1 cellular context compared by ENCODE assay signal in the genomic region with DNA sequence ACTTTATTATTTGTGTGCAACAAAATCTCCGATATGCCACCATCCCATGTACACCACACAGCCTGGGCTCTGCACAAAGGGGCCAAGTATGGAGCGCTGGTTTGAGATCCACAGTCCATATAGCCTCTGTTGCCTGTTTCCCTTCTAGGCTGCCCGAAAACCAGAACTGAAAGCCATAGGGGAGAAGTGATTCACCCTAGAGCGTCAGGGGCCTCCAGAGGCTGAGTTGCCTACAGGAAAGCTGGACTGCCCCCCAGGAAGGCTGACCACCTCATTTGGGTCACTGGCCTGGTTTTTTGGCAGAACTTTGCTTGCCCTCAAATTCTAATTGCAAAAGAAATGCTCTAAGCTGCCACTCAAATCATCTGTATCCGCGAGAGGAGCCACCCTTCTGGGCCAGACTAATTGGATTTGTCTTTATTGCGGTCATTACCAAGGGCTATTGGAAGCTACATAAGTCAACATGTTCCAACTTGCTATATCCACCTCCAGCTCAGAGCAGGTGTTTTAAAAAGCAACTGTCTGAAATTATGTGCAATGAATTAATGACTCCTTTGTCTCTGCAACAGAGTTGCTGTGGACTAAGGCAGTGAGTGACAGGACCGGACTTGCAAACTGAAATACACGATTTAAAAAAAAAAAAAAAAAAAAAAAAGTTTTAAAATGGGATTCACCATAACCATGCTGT.
A peak's percentile ranks its signal among the peaks of the same experiment; 100 is the strongest.
TF ChIP-seq lines count a peak whose summit lies in the region.

No MANE protein-coding gene starts in this region.

TF ChIP-seq in GM12878, 131 proteins besides CTCF, POLR2A, EP300 and RAD21 (continued from another document):
- TF ChIP-seq IKZF2 (IDR thresholded peaks at IDR 0.05): no peak
- TF ChIP-seq RAD51 (IDR thresholded peaks at IDR 0.05): no peak
- TF ChIP-seq ZNF207 (IDR thresholded peaks at IDR 0.05; ENCODE audit: borderline replicate concordance): no peak
- peak; percentile 48; the same call in 1 of the 2 replicates for TF ChIP-seq SPI1 (IDR thresholded peaks at IDR 0.05; ENCODE audit: borderline replicate concordance, insufficient read depth, low read depth, low read length)
- no peak for TF ChIP-seq RFX5 (IDR thresholded peaks at IDR 0.05; ENCODE audit: low read depth, low read length)
- no peak for TF ChIP-seq E4F1 (IDR thresholded peaks at IDR 0.05; ENCODE audit: borderline replicate concordance, partially characterized antibody)
- TF ChIP-seq DPF2 (IDR thresholded peaks at IDR 0.05): no peak
- no peak for TF ChIP-seq TCF12 (IDR thresholded peaks at IDR 0.05; ENCODE audit: low read depth, low read length)
